In the genomic region with DNA sequence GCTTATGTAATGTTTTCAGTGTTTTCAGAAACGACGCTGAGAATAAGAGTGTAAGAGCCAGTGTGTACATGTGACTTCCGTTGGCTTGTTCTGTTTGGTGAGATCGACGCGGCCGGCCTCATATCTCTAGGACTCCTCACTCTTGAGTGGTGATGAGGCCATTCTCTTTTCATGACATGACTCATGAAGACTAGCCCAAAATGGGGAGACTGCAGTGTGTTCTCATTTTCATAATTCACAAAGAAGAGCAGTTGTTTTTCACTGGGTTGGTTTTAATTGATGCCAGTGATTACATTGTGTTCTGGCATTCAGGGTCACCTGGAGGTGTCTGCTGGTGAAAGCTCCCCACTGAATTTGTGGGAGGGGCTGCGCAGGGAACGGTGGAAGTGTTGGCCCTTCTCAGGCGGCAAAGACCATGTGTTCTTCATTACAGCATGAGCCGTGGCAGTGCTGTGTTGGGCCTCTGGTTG, we compare ENCODE assay signal across 10 cellular contexts.
A peak's percentile ranks its signal among the peaks of the same experiment; 100 is the strongest.
DNase-seq lines count a peak whose midpoint lies in the region; ATAC-seq, FAIRE-seq and TF ChIP-seq lines count a peak whose summit lies in the region.
"Had no signal": no experiment of that assay in that cellular context is flagged by ENCODE, and none has a peak within 500 bp of the region (broad histone marks: within the 10 kb centered on the region; RNA-seq: fewer than 3 reads in every experiment).

No MANE protein-coding gene starts in this region.

- peaks cover 90% of the 10 kb centered on the region for H3K4me1 Mint-ChIP-seq in nephron

- no peak overlapping the region for H2AFZ ChIP-seq in mammary epithelial cell (ENCODE audit: low read depth, low read length)

- DNase-seq in breast epithelium (ENCODE audit: low spot score in 2 of 2) (no peak), mammary epithelial cell (no peak), aorta (peak; percentile 68 to 83), urothelium cell line (ENCODE audit: low spot score) (no peak)
- no peak for DNase-seq in activated T-cell treated with anti-CD3 and anti-CD28 coated beads, Interleukin-2, amount 50 U/mL, for 1 hour
- DNase-seq: effector CD8-positive, alpha-beta T cell; NCI-H510A treated with DMSO at 0.1 percent for 48 hours had no signal

- H3K4me3 Mint-ChIP-seq in nephron: peak overlapping the region; percentile 5 to 68 (median 26)

- ATAC-seq in aorta (ENCODE audit: low FRiP score) (peak; percentile 88), HG02885 (IDR thresholded peaks at IDR 0.05; ENCODE audit: poor library complexity, unreplicated experiment) (no peak)

- peak overlapping the region; percentile 84 to 97 (median 91) for H3K27ac Mint-ChIP-seq in nephron

- H3K4me3 ChIP-seq in breast epithelium (no peak overlapping the region), mammary epithelial cell (replicated peaks in 1 of 3; ENCODE audit: insufficient read depth in 1 of 3, low read depth in 2 of 3, low read length in 3 of 3) (no peak overlapping the region), aorta (ENCODE audit: low read length in 2 of 2) (no peak overlapping the region)

- no peak overlapping the region for H3K9ac ChIP-seq in mammary epithelial cell (ENCODE audit: insufficient read depth, low read length)

- no peak overlapping the region for H3K4me2 ChIP-seq in mammary epithelial cell (ENCODE audit: insufficient read depth, low read depth, low read length)

- no peaks in the 10 kb centered on the region for H4K20me1 ChIP-seq in mammary epithelial cell (ENCODE audit: insufficient read depth, low read length)

- no peaks in the 10 kb centered on the region for H3K27me3 ChIP-seq in breast epithelium
- H3K27me3 ChIP-seq in mammary epithelial cell (ENCODE audit: insufficient read depth, low read length): no peaks in the 10 kb centered on the region
- H3K27me3 ChIP-seq in aorta (ENCODE audit: control insufficient read depth in 1 of 2, insufficient read depth in 2 of 2, low read length in 1 of 2): no peaks in the 10 kb centered on the region

- no peak for TF ChIP-seq POLR2A in breast epithelium (IDR thresholded peaks at IDR 0.05)

- no TSS peak for BruUV-seq in mammary epithelial cell (replicated peaks; lab: Mats Ljungman, UMichigan)

- peaks cover 36% of the 10 kb centered on the region for H3K36me3 Mint-ChIP-seq in nephron (ENCODE audit: low read depth)

- no peak for FAIRE-seq in urothelium cell line (lab: Jason Lieb, UNC)

- no peaks in the 10 kb centered on the region for H3K9me3 ChIP-seq in breast epithelium
- H3K9me3 ChIP-seq in mammary epithelial cell (replicated peaks; ENCODE audit: insufficient read depth, low read length): no peaks in the 10 kb centered on the region
- no peaks in the 10 kb centered on the region for H3K9me3 ChIP-seq in aorta (ENCODE audit: control insufficient read depth, low read length)

- H3K27ac ChIP-seq in breast epithelium (peak overlapping the region; percentile 79 to 95), mammary epithelial cell (ENCODE audit: insufficient read depth, low read depth, low read length) (no peak overlapping the region), cingulate gyrus (ENCODE audit: low read depth, low read length) (peak overlapping the region; percentile 33), aorta (ENCODE audit: low read depth in 1 of 2, low read length in 2 of 2) (peak overlapping the region; percentile 2)

- dilution Hi-C loops in mammary epithelial cell (cut with HindIII; ENCODE audit: low sequenced_read_pairs): no loop called here

- no peaks in the 10 kb centered on the region for H3K36me3 ChIP-seq in breast epithelium
- peaks cover 13% of the 10 kb centered on the region for H3K36me3 ChIP-seq in mammary epithelial cell (ENCODE audit: insufficient read depth, low read length)
- H3K36me3 ChIP-seq in aorta (ENCODE audit: control insufficient read depth in 1 of 2, insufficient read depth in 2 of 2, low read length in 1 of 2): no peaks in the 10 kb centered on the region

- peaks cover 70% of the 10 kb centered on the region for H3K79me2 ChIP-seq in mammary epithelial cell (ENCODE audit: insufficient read depth, low read length)

- CTCF ChIA-PET in mammary epithelial cell (lab: Charles Lee; ENCODE audit: low non-redundant PET): no interaction called here

- in situ Hi-C loops in mammary epithelial cell (cut with MboI; ENCODE audit: low sequenced_read_pairs in 2 of 2): no loop called here

- TF ChIP-seq CTCF in breast epithelium (IDR thresholded peaks at IDR 0.05) (no peak), mammary epithelial cell (conservative IDR thresholded peaks at IDR 0.05 in 1 of 2, IDR thresholded peaks at IDR 0.05 in 1 of 2; ENCODE audit: extremely low read depth in 1 of 2, insufficient read depth in 1 of 2, low read depth in 1 of 2, low read length in 2 of 2) (no peak), nephron (IDR thresholded peaks at IDR 0.05; ENCODE audit: unreplicated experiment in 3 of 3) (no peak)

- intact Hi-C loops in breast epithelium (cut with DNase I; ENCODE audit: low total_unique reads): no loop called here
- intact Hi-C loops in mammary epithelial cell (cut with micrococcal nuclease): no loop called here
- intact Hi-C loops in aorta (cut with DNase I): no loop called here

- H3K4me1 ChIP-seq in breast epithelium: peaks cover 0 to 5% of the 10 kb centered on the region in 2 donors
- H3K4me1 ChIP-seq in mammary epithelial cell (ENCODE audit: insufficient read depth, low read length): peaks cover 8% of the 10 kb centered on the region
- H3K4me1 ChIP-seq in aorta (ENCODE audit: control insufficient read depth in 1 of 2, insufficient read depth in 2 of 2, low read length in 2 of 2): peaks cover 0 to 2% of the 10 kb centered on the region in 2 donors

- no peaks in the 10 kb centered on the region for H3K9me3 Mint-ChIP-seq in nephron

- H3K27me3 Mint-ChIP-seq in nephron (ENCODE audit: low read depth): no peaks in the 10 kb centered on the region

- WGBS in mammary epithelial cell (ENCODE audit: low coverage, missing lambda C conversion rate): 95% methylated on average over 11 of the region's 11 CpGs
- 24 to 27% methylated on average over 11 of the region's 11 CpGs for WGBS in aorta, 2 donors

Comparison
In these comparisons a context has a peak if more than half of its experiments do, and no peak if none do; other contexts are left out.
1. DNase-seq: peak in aorta (2 of 2); none in breast epithelium (0 of 2), mammary epithelial cell (single experiment), activated T-cell treated with anti-CD3 and anti-CD28 coated beads, Interleukin-2, amount 50 U/mL, for 1 hour (single experiment) and urothelium cell line (single experiment).